In the genomic region with DNA sequence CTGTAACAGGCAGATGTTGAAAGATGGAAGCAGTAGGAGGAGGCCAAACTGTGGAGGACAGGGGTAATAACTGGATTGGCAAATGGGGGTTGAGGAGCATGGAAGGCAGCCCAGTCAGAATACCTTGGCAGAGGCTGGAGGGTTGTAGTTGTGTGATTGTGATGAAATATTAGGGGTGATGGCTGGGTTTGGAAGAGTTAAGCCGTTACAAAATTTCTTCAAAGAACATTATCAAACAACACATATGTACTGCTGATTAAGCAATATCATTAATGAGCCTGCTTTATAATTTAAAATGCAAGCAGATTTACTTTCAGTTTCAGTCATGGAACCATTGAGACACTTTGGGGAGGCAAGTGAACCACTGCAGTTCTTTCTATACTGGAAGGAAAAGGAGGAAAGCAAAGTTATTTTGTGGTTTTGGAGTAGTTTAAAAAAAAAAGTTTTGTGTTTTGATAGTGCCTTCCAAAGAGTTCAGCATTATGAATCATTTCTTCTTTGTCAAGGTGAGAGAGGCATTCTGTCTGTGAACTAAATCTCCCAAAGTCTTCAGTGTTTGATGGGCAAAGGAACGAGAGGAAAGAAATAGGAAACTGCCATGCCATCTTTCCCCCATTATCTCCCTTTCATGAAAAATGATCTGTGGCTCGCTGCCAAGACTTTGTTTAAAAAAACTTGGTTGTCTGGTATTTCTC, we compare ENCODE assay signal across 8 cellular contexts. TPM values are rescaled to one million over a fixed set of nuclear protein-coding genes. Genes with fewer than 3 reads are reported as not detected.
DNase-seq lines count a peak whose midpoint lies in the region; ATAC-seq and TF ChIP-seq lines count a peak whose summit lies in the region.

No MANE protein-coding gene starts in this region.

- H3K4me1 ChIP-seq in prostate gland (replicated peaks), result peaks cover 22% of the 10 kb centered on the region

- H3K27ac ChIP-seq in HL-60 (replicated peaks) (no peak overlapping the region), prostate gland (peak overlapping the region; percentile 57 to 68)

- ATAC-seq in esophagus mucosa, result peak; percentile 89
- ATAC-seq in HG02759 (IDR thresholded peaks at IDR 0.05; ENCODE audit: unreplicated experiment), result no peak

- H3K27me3 ChIP-seq in HL-60 (ENCODE audit: insufficient read depth, poor library complexity, severe bottlenecking) (no peaks in the 10 kb centered on the region), prostate gland (replicated peaks; ENCODE audit: insufficient read depth) (no peaks in the 10 kb centered on the region)

- no peaks in the 10 kb centered on the region for H3K36me3 ChIP-seq in prostate gland

- TF ChIP-seq CTCF in HL-60 (IDR thresholded peaks at IDR 0.05; ENCODE audit: insufficient read depth, low read length) (no peak), prostate gland (IDR thresholded peaks at IDR 0.05) (no peak)

- H3K4me3 ChIP-seq in HL-60 (replicated peaks; ENCODE audit: insufficient read depth, low read length), result no peak overlapping the region
- no peak overlapping the region for H3K4me3 ChIP-seq in prostate gland

- DNase-seq in HL-60 (ENCODE audit: low read depth in 1 of 2, low spot score in 1 of 2) (peak; percentile 52 to 92), SIG-M5 treated with dmso at 0.1 percent for 504 hours (lab: John Stamatoyannopoulos, UW; ENCODE audit: unreplicated experiment) (peak; percentile 74), prostate gland (ENCODE audit: low spot score) (peak; percentile 42), NCI-H510A (lab: John Stamatoyannopoulos, UW) (no peak), mesenteric fat pad (ENCODE audit: low spot score) (no peak), amygdala (lab: John Stamatoyannopoulos, UW) (no peak)

- no peaks in the 10 kb centered on the region for H3K9me3 ChIP-seq in prostate gland

- WGBS in prostate gland, result 8% methylated on average over 3 of the region's 3 CpGs

- no peak for TF ChIP-seq POLR2A in prostate gland (IDR thresholded peaks at IDR 0.05)

- intact Hi-C loops in prostate gland (cut with DNase I), result no loop called here

RNA-seq across cellular contexts. Expression of gene FOXO3, which starts 20.7 kb away (rescaled TPM):
- total RNA-seq in esophagus mucosa (29.3 TPM), prostate gland (100 to 1,000 TPM; 108 to 144 TPM), mesenteric fat pad (94.0 TPM)

Comparison
In these comparisons a context has a peak if more than half of its experiments do, and no peak if none do; other contexts are left out.
1. DNase-seq: peak in HL-60 (2 of 2), SIG-M5 treated with dmso at 0.1 percent for 504 hours (single experiment) and prostate gland (single experiment); none in NCI-H510A (single experiment), mesenteric fat pad (single experiment) and amygdala (0 of 56).